In the genomic region with DNA sequence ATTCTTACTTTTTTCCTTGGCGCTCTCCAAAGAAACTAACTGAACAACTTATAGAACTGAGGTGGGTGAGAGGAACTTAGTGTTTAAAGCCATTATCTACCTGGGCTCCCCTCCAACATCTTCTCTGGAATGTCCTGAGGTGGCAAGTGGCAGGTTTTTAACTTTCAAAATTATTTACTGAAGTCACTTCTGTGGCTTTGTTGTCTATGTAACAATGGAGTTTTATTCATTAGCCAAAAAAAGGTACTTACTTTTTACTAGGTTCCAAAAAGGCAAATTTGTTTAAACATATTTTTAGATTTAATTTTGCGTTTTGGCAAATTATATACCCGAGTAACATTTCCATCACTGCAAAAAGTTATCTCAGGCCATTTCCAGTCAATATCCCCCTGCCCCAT, we compare ENCODE assay signal across 8 cellular contexts. TPM values are rescaled to one million over a fixed set of nuclear protein-coding genes. Genes with fewer than 3 reads are reported as not detected.
DNase-seq lines count a peak whose midpoint lies in the region; ATAC-seq and TF ChIP-seq lines count a peak whose summit lies in the region.

No MANE protein-coding gene starts in this region.

- peaks cover 0 to 1% (median 0%) of the 10 kb centered on the region in 7 donors for H3K9me3 Mint-ChIP-seq in CD4-positive, CD25-positive, alpha-beta regulatory T cell
- no peaks in the 10 kb centered on the region for H3K9me3 Mint-ChIP-seq in naive thymus-derived CD8-positive, alpha-beta T cell

- H3K4me2 ChIP-seq in Karpas-422 (ENCODE audit: low read depth, low read length, poor library complexity, severe bottlenecking): peak overlapping the region; percentile 71

- peak overlapping the region; percentile 98 for H3K27ac ChIP-seq in CD4-positive, CD25-positive, alpha-beta regulatory T cell (ENCODE audit: insufficient read depth, low read length, poor library complexity, severe bottlenecking)
- H3K27ac ChIP-seq in Karpas-422 (ENCODE audit: low read length): peak overlapping the region; percentile 87

- no peaks in the 10 kb centered on the region for H3K27me3 Mint-ChIP-seq in CD4-positive, CD25-positive, alpha-beta regulatory T cell
- no peaks in the 10 kb centered on the region for H3K27me3 Mint-ChIP-seq in naive thymus-derived CD8-positive, alpha-beta T cell

- no peaks in the 10 kb centered on the region for H3K9me3 ChIP-seq in CD4-positive, CD25-positive, alpha-beta regulatory T cell (ENCODE audit: control insufficient read depth in 2 of 2, low read length in 2 of 2)
- no peaks in the 10 kb centered on the region for H3K9me3 ChIP-seq in Karpas-422 (ENCODE audit: low read length)

- H3K36me3 Mint-ChIP-seq in CD4-positive, CD25-positive, alpha-beta regulatory T cell: peaks cover 29% of the 10 kb centered on the region
- peaks cover 0 to 55% (median 15%) of the 10 kb centered on the region in 3 donors for H3K36me3 Mint-ChIP-seq in naive thymus-derived CD8-positive, alpha-beta T cell

- no peak for ATAC-seq in CD4-positive, CD25-positive, alpha-beta regulatory T cell (ENCODE audit: low read depth in 2 of 2)
- ATAC-seq in naive thymus-derived CD8-positive, alpha-beta T cell: no peak
- ATAC-seq in HG03432 (IDR thresholded peaks at IDR 0.05; ENCODE audit: unreplicated experiment) (no peak), GM21360 (IDR thresholded peaks at IDR 0.05; ENCODE audit: unreplicated experiment) (no peak), GM19351 (IDR thresholded peaks at IDR 0.05; ENCODE audit: unreplicated experiment) (no peak), HG02678 (IDR thresholded peaks at IDR 0.05; ENCODE audit: unreplicated experiment) (no peak)

- peaks cover 44% of the 10 kb centered on the region for H3K36me3 ChIP-seq in CD4-positive, CD25-positive, alpha-beta regulatory T cell (ENCODE audit: control insufficient read depth, insufficient read depth, low read length)
- peaks cover 64% of the 10 kb centered on the region for H3K36me3 ChIP-seq in Karpas-422 (ENCODE audit: insufficient read depth, low read length)

- H2AFZ ChIP-seq in Karpas-422 (ENCODE audit: low read length): no peak overlapping the region

- peaks cover 61% of the 10 kb centered on the region for H3K4me1 ChIP-seq in CD4-positive, CD25-positive, alpha-beta regulatory T cell (ENCODE audit: control insufficient read depth, insufficient read depth, low read length, poor library complexity, severe bottlenecking)
- peaks cover 48% of the 10 kb centered on the region for H3K4me1 ChIP-seq in Karpas-422 (ENCODE audit: low read length)

- H3K9me2 ChIP-seq in Karpas-422 (replicated peaks; ENCODE audit: insufficient read depth, low read length): no peaks in the 10 kb centered on the region

- TF ChIP-seq CTCF in cardiac fibroblast (IDR thresholded peaks at IDR 0.05; ENCODE audit: low read depth, low read length): no peak

- H3K4me3 ChIP-seq in CD4-positive, CD25-positive, alpha-beta regulatory T cell (ENCODE audit: low read depth, low read length): peak overlapping the region; percentile 82
- H3K4me3 ChIP-seq in Karpas-422 (ENCODE audit: low read length) (peak overlapping the region; percentile 94), cardiac fibroblast (replicated peaks in 1 of 2; ENCODE audit: low read depth in 2 of 2, low read length in 2 of 2) (peak overlapping the region; percentile 87 to 95)

- POLR2A ChIA-PET in naive thymus-derived CD8-positive, alpha-beta T cell (lab: Charles Lee): no interaction called here

- no peaks in the 10 kb centered on the region for H3K27me3 ChIP-seq in CD4-positive, CD25-positive, alpha-beta regulatory T cell (ENCODE audit: control insufficient read depth, insufficient read depth, low read length)
- no peaks in the 10 kb centered on the region for H3K27me3 ChIP-seq in Karpas-422 (ENCODE audit: low read length)

- H3K9ac ChIP-seq in Karpas-422 (ENCODE audit: low read length): peak overlapping the region; percentile 99

- peaks cover 62% of the 10 kb centered on the region for H3K79me2 ChIP-seq in Karpas-422 (ENCODE audit: low read length)

- H3K4me3 Mint-ChIP-seq in CD4-positive, CD25-positive, alpha-beta regulatory T cell: peak overlapping the region; percentile 94 to 99 (median 98)
- H3K4me3 Mint-ChIP-seq in naive thymus-derived CD8-positive, alpha-beta T cell: peak overlapping the region; percentile 89 to 97 (median 94)

- no peak for DNase-seq in CD4-positive, CD25-positive, alpha-beta regulatory T cell
- no peak for DNase-seq in Karpas-422
- DNase-seq in cardiac fibroblast (ENCODE audit: low read depth in 2 of 2): no peak
- DNase-seq in naive thymus-derived CD8-positive, alpha-beta T cell: no peak

- peak overlapping the region; percentile 69 to 99 (median 98) for H3K27ac Mint-ChIP-seq in CD4-positive, CD25-positive, alpha-beta regulatory T cell
- H3K27ac Mint-ChIP-seq in naive thymus-derived CD8-positive, alpha-beta T cell: peak overlapping the region; percentile 83 to 96 (median 92)

- peaks cover 24 to 73% (median 50%) of the 10 kb centered on the region in 4 donors for H3K4me1 Mint-ChIP-seq in CD4-positive, CD25-positive, alpha-beta regulatory T cell
- H3K4me1 Mint-ChIP-seq in naive thymus-derived CD8-positive, alpha-beta T cell: peaks cover 17 to 73% (median 68%) of the 10 kb centered on the region in 4 donors

- H4K20me1 ChIP-seq in Karpas-422 (ENCODE audit: insufficient read depth, low read depth, low read length): peaks cover 63% of the 10 kb centered on the region

RNA-seq across cellular contexts. Expression of a gene that starts 2.4 kb away (rescaled TPM):
- total RNA-seq in CD4-positive, CD25-positive, alpha-beta regulatory T cell: 353 TPM
- 1,000 to 10,000 TPM in 3 of 4 donors, 100 to 1,000 TPM in 1; 913 to 1,094 (median 1,059) TPM for polyA plus RNA-seq in CD4-positive, CD25-positive, alpha-beta regulatory T cell
- total RNA-seq in Karpas-422 (2014; rRNA removed; shearing (Covaris generic); ENCODE audit: low replicate concordance): 1,044 and 1,347 TPM in 2 replicates
- 100 to 1,000 TPM; 225 to 228 TPM for total RNA-seq in naive thymus-derived CD8-positive, alpha-beta T cell
- polyA plus RNA-seq in naive thymus-derived CD8-positive, alpha-beta T cell: 1,000 to 10,000 TPM in 2 of 3 donors, 100 to 1,000 TPM in 1; 873 to 1,190 (median 1,047) TPM

RNA-seq across cellular contexts. Expression of a gene that starts 58.7 kb away (rescaled TPM):
- 127 TPM for total RNA-seq in CD4-positive, CD25-positive, alpha-beta regulatory T cell
- 1 to 10 TPM; 3.1 to 5.8 (median 4.9) TPM for polyA plus RNA-seq in CD4-positive, CD25-positive, alpha-beta regulatory T cell
- total RNA-seq in Karpas-422 (2014; rRNA removed; shearing (Covaris generic); ENCODE audit: low replicate concordance): 55.2 and 79.9 TPM in 2 replicates
- 10 to 100 TPM; 79.6 to 84.2 TPM for total RNA-seq in naive thymus-derived CD8-positive, alpha-beta T cell
- polyA plus RNA-seq in naive thymus-derived CD8-positive, alpha-beta T cell: 1 to 10 TPM; 4.1 to 8.8 (median 4.9) TPM
